ENCODE assay signal across 13 cellular contexts in the genomic region with DNA sequence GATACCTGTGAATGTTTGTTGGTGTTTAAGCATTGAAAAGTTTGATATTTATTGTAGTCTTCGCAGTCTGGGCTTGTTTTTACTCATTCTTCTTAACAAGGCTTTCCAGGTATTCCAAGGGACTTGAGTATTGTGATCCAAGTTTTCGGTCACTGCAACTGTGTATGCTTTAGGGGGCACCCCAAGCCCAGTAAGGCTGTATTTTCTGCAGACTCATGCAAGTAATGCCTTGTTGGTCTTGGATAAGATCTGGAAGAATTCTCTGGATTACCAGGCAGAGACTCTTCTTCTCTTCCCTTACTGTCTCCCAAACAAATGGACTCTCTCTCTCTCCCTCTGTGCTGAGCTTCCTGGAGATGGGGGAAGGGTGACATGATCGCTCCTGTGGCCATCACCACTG.
A peak's percentile ranks its signal among the peaks of the same experiment; 100 is the strongest.
DNase-seq lines count a peak whose midpoint lies in the region; ATAC-seq, FAIRE-seq and TF ChIP-seq lines count a peak whose summit lies in the region.
"Had no signal": no experiment of that assay in that cellular context is flagged by ENCODE, and none has a peak within 500 bp of the region (broad histone marks: within the 10 kb centered on the region; RNA-seq: fewer than 3 reads in every experiment).

No MANE protein-coding gene starts in this region.

- no peak overlapping the region for H3K4me2 ChIP-seq in GM12878 (ENCODE audit: control insufficient read depth, insufficient read depth)

- H2AFZ ChIP-seq in GM12878 (ENCODE audit: control insufficient read depth, low read depth, low read length): no peak overlapping the region

- H3K27ac Mint-ChIP-seq in HFFc6: no peak overlapping the region
- H3K27ac Mint-ChIP-seq: activated CD4-positive, alpha-beta T cell treated with anti-CD3 and anti-CD28 coated beads, Interleukin-2, amount 10 ng/mL, durations not matched to agents 24 days and 14 days; CD4-positive, alpha-beta memory T cell had no signal

- no peaks in the 10 kb centered on the region; the same call in 1 of the 2 replicates for H3K9me3 Mint-ChIP-seq in HFFc6

- no peaks in the 10 kb centered on the region for H3K27me3 ChIP-seq in GM12878 (replicated peaks in 1 of 2; ENCODE audit: control insufficient read depth in 2 of 2, insufficient read depth in 2 of 2, low read length in 1 of 2)
- H3K27me3 ChIP-seq in kidney epithelial cell (ENCODE audit: control insufficient read depth, insufficient read depth, low read length): no peaks in the 10 kb centered on the region
- H3K27me3 ChIP-seq: SJSA1 had no signal

- ATAC-seq in GM12878: no peak

- RAD21 ChIA-PET in GM12878 (lab: Charles Lee; ENCODE audit: unreplicated experiment): no interaction called here

- H3K27ac ChIP-seq in GM12878 (ENCODE audit: control insufficient read depth, insufficient read depth): no peak overlapping the region
- H3K27ac ChIP-seq: SJSA1 had no signal

- TF ChIP-seq CTCF in AG10803 (conservative IDR thresholded peaks at IDR 0.05; ENCODE audit: low read length) (peak; percentile 36), HFFc6 (IDR thresholded peaks at IDR 0.05) (peak; percentile 56; the same call in 1 of the 2 replicates), GM12878 (IDR thresholded peaks at IDR 0.05 in 2 of 3, conservative IDR thresholded peaks at IDR 0.05 in 1 of 3; ENCODE audit: control insufficient read depth in 2 of 3, extremely low read depth in 1 of 3, insufficient read depth in 1 of 3, low read depth in 3 of 3, low read length in 3 of 3) (peak in 1 of 3 experiments; percentile 5; a peak in 1 of 6 replicates), kidney epithelial cell (IDR thresholded peaks at IDR 0.05; ENCODE audit: insufficient read depth, low read length, poor library complexity, severe bottlenecking) (peak; percentile 4)

- peak; percentile 44 for DNase-seq in AG10803 (ENCODE audit: low read depth)
- peak; percentile 43 for DNase-seq in HFFc6
- DNase-seq in GM12878 (ENCODE audit: low read depth, low spot score): no peak
- DNase-seq in kidney epithelial cell (ENCODE audit: low read depth): no peak
- no peak for DNase-seq in putamen (ENCODE audit: low spot score)
- no peak for DNase-seq in activated CD4-positive, alpha-beta T cell treated with anti-CD3 and anti-CD28 coated beads, Interleukin-2, amount 50 U/mL, for 48 hours
- DNase-seq in G401 (ENCODE audit: low spot score): no peak
- DNase-seq in NCI-H774 (lab: John Stamatoyannopoulos, UW): no peak
- DNase-seq: activated CD4-positive, alpha-beta T cell treated with anti-CD3 and anti-CD28 coated beads, Interleukin-2, amount 10 ng/mL, durations not matched to agents 24 days and 14 days; CD4-positive, alpha-beta memory T cell had no signal

- POLR2A ChIA-PET in GM12878 (lab: Charles Lee): no interaction called here

- no peaks in the 10 kb centered on the region for H3K36me3 Mint-ChIP-seq in HFFc6 (ENCODE audit: low read depth)
- H3K36me3 Mint-ChIP-seq: CD4-positive, alpha-beta memory T cell had no signal

- H3K79me2 ChIP-seq in GM12878 (ENCODE audit: control insufficient read depth, insufficient read depth, low read length): no peaks in the 10 kb centered on the region

- H4K20me1 ChIP-seq in GM12878 (ENCODE audit: control insufficient read depth, insufficient read depth): no peaks in the 10 kb centered on the region

- no peak overlapping the region for H3K9ac ChIP-seq in GM12878 (ENCODE audit: control insufficient read depth, insufficient read depth, low read length)

- TF ChIP-seq POLR2A in GM12878 (IDR thresholded peaks at IDR 0.05; ENCODE audit: low read depth, low read length): no peak

- 4% methylated on average over 2 of the region's 3 CpGs for WGBS in GM12878 (ENCODE audit: insufficient coverage, insufficient replicate concordance, low lambda C conversion rate, missing lambda C conversion rate)

- FAIRE-seq in GM12878 (lab: Jason Lieb, UNC): no peak
- FAIRE-seq: GM12891, urothelium cell line had no signal

- in situ Hi-C loops in GM12878 (cut with MboI) (no loop called here), G401 (cut with HindIII; ENCODE audit: low sequenced_read_pairs) (no loop called here)

- TF ChIP-seq EP300 in GM12878 (IDR thresholded peaks at IDR 0.05; ENCODE audit: borderline replicate concordance in 1 of 2, control insufficient read depth in 1 of 2, low read depth in 2 of 2, low read length in 2 of 2): no peak

- CTCF ChIA-PET in GM12878 (lab: Yijun Ruan, JAX): no interaction called here

- no TSS peak for BruUV-seq in GM12878 (replicated peaks; lab: Mats Ljungman, UMichigan)

- TF ChIP-seq RAD21 in GM12878 (IDR thresholded peaks at IDR 0.05; ENCODE audit: insufficient read depth, low read depth, low read length): peak; percentile 39

- peaks cover 3% of the 10 kb centered on the region for H3K27me3 Mint-ChIP-seq in HFFc6 (ENCODE audit: insufficient read depth)

- no peaks in the 10 kb centered on the region for H3K9me3 ChIP-seq in GM12878 (replicated peaks; ENCODE audit: control insufficient read depth, insufficient read depth, low read length)
- H3K9me3 ChIP-seq: SJSA1 had no signal

- no peak overlapping the region for H3K4me3 Mint-ChIP-seq in HFFc6
- H3K4me3 Mint-ChIP-seq: activated CD4-positive, alpha-beta T cell treated with anti-CD3 and anti-CD28 coated beads, Interleukin-2, amount 10 ng/mL, durations not matched to agents 24 days and 14 days; CD4-positive, alpha-beta memory T cell had no signal

- H3K4me3 ChIP-seq in AG10803 (ENCODE audit: low read length): no peak overlapping the region
- no peak overlapping the region for H3K4me3 ChIP-seq in GM12878
- no peak overlapping the region for H3K4me3 ChIP-seq in kidney epithelial cell (ENCODE audit: low read depth, low read length)
- H3K4me3 ChIP-seq: SJSA1 had no signal

- no peaks in the 10 kb centered on the region for H3K4me1 ChIP-seq in GM12878 (ENCODE audit: control insufficient read depth, insufficient read depth, low read length)
- H3K4me1 ChIP-seq: SJSA1 had no signal

- intact Hi-C loops in GM12878 (cut with micrococcal nuclease; ENCODE audit: unreplicated experiment): no loop called here

- SMC1A ChIA-PET in GM12878 (lab: Charles Lee; ENCODE audit: uncharacterized antibody, unreplicated experiment): no interaction called here

- no peaks in the 10 kb centered on the region for H3K36me3 ChIP-seq in GM12878 (ENCODE audit: control insufficient read depth in 2 of 2, insufficient read depth in 2 of 2, low read length in 1 of 2)
- no peaks in the 10 kb centered on the region for H3K36me3 ChIP-seq in kidney epithelial cell (ENCODE audit: control insufficient read depth, insufficient read depth, low read length)
- H3K36me3 ChIP-seq: SJSA1 had no signal

- H3K4me1 Mint-ChIP-seq in HFFc6 (ENCODE audit: low read depth): peaks cover 8% of the 10 kb centered on the region
- H3K4me1 Mint-ChIP-seq: activated CD4-positive, alpha-beta T cell treated with anti-CD3 and anti-CD28 coated beads, Interleukin-2, amount 10 ng/mL, durations not matched to agents 24 days and 14 days; CD4-positive, alpha-beta memory T cell had no signal

TF ChIP-seq in GM12878, 131 proteins besides CTCF, POLR2A, EP300 and RAD21:
- TF ChIP-seq RB1 (IDR thresholded peaks at IDR 0.05; ENCODE audit: borderline replicate concordance) (no peak), GATAD2B (conservative IDR thresholded peaks at IDR 0.05; ENCODE audit: low read depth) (no peak), CREB1 (IDR thresholded peaks at IDR 0.05; ENCODE audit: low read depth) (no peak), LARP7 (IDR thresholded peaks at IDR 0.05) (no peak), CBFB (IDR thresholded peaks at IDR 0.05; ENCODE audit: low read depth) (no peak), ZNF24 (IDR thresholded peaks at IDR 0.05) (no peak), KDM1A (IDR thresholded peaks at IDR 0.05; ENCODE audit: borderline replicate concordance) (no peak), MTA2 (IDR thresholded peaks at IDR 0.05; ENCODE audit: low read depth) (no peak), FOS (IDR thresholded peaks at IDR 0.05; ENCODE audit: borderline replicate concordance, extremely low read depth, insufficient read length) (no peak)
- TF ChIP-seq, protein P1, sequence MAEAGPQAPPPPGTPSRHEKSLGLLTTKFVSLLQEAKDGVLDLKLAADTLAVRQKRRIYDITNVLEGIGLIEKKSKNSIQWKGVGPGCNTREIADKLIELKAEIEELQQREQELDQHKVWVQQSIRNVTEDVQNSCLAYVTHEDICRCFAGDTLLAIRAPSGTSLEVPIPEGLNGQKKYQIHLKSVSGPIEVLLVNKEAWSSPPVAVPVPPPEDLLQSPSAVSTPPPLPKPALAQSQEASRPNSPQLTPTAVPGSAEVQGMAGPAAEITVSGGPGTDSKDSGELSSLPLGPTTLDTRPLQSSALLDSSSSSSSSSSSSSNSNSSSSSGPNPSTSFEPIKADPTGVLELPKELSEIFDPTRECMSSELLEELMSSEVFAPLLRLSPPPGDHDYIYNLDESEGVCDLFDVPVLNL (IDR thresholded peaks at IDR 0.05; ENCODE audit: low read depth, low read length): no peak
- TF ChIP-seq, protein P2, sequence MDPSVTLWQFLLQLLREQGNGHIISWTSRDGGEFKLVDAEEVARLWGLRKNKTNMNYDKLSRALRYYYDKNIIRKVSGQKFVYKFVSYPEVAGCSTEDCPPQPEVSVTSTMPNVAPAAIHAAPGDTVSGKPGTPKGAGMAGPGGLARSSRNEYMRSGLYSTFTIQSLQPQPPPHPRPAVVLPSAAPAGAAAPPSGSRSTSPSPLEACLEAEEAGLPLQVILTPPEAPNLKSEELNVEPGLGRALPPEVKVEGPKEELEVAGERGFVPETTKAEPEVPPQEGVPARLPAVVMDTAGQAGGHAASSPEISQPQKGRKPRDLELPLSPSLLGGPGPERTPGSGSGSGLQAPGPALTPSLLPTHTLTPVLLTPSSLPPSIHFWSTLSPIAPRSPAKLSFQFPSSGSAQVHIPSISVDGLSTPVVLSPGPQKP (IDR thresholded peaks at IDR 0.05; ENCODE audit: low read depth, low read length): no peak

Comparison
In these comparisons a context has a peak if more than half of its experiments do, and no peak if none do; other contexts are left out.
1. DNase-seq: peak in AG10803 (single experiment) and HFFc6 (single experiment); none in GM12878 (single experiment), kidney epithelial cell (single experiment), putamen (single experiment), activated CD4-positive, alpha-beta T cell treated with anti-CD3 and anti-CD28 coated beads, Interleukin-2, amount 50 U/mL, for 48 hours (0 of 2), G401 (single experiment) and NCI-H774 (single experiment).